ENCODE assay signal across 14 cellular contexts in genomic region chr17:77245162-77245926, GRCh38.
DNase-seq lines count a peak whose midpoint lies in the region; ATAC-seq, FAIRE-seq and TF ChIP-seq lines count a peak whose summit lies in the region.
"Had no signal": no experiment of that assay in that cellular context is flagged by ENCODE, and none has a peak within 500 bp of the region (broad histone marks: within the 10 kb centered on the region; RNA-seq: fewer than 3 reads in every experiment).

No MANE protein-coding gene starts in this region.

- H3K4me3 ChIP-seq in DOHH2 (ENCODE audit: low read length) (0 out of 2 replicates have a peak overlapping the region, but pooled peaks have one; percentile 11), HEK293 (ENCODE audit: low read depth, low read length) (no peak overlapping the region), GM23248 (no peak overlapping the region)
- H3K4me3 ChIP-seq: gastrocnemius medialis had no signal

- H3K9me3 Mint-ChIP-seq in type B pancreatic cell, result no peaks in the 10 kb centered on the region
- H3K9me3 Mint-ChIP-seq: nephron progenitor cell had no signal

- 77 to 83% methylated on average over 14 to 18 of the region's 18 CpGs for WGBS in GM23248 (ENCODE audit: low coverage in 1 of 2, low lambda C conversion rate in 2 of 2, missing lambda C conversion rate in 2 of 2), 2 experiments

- no peaks in the 10 kb centered on the region for H4K20me1 ChIP-seq in DOHH2 (ENCODE audit: control insufficient read depth, insufficient read depth, low read depth, low read length)
- H4K20me1 ChIP-seq in GM23248 (ENCODE audit: insufficient read depth), result no peaks in the 10 kb centered on the region

- POLR2A ChIA-PET in HEK293 (lab: Yijun Ruan, JAX), result interaction anchor here (0.8 kb wide), 1 partner anchor 9 kb away, joined by 6 read pairs; no protein-coding TSS in a partner anchor

- in situ Hi-C loops in GM23248 (cut with MboI), result no loop called here

- peak; percentile 51 for ATAC-seq in GM18870 (IDR thresholded peaks at IDR 0.05; ENCODE audit: unreplicated experiment)
- ATAC-seq: gastrocnemius medialis had no signal

- H3K4me1 ChIP-seq in DOHH2 (ENCODE audit: control insufficient read depth, low read length), result peaks cover 28% of the 10 kb centered on the region
- 0 out of 2 replicates have a peak, but pooled peaks cover 2% of the 10 kb centered on the region for H3K4me1 ChIP-seq in HEK293 (ENCODE audit: control insufficient read depth, insufficient read depth, low read length)
- no peaks in the 10 kb centered on the region for H3K4me1 ChIP-seq in GM23248 (ENCODE audit: insufficient read depth)

- H3K27ac ChIP-seq in DOHH2 (ENCODE audit: low read depth, low read length) (no peak overlapping the region), HEK293 (ENCODE audit: extremely low read depth, low read depth, low read length) (no peak overlapping the region), GM23248 (no peak overlapping the region)
- H3K27ac ChIP-seq: gastrocnemius medialis had no signal

- H3F3A ChIP-seq in DOHH2 (ENCODE audit: control insufficient read depth, insufficient read depth) (peaks cover 4% of the 10 kb centered on the region; the same call in 1 of the 2 replicates), GM23248 (ENCODE audit: insufficient read depth) (0 out of 2 replicates have a peak, but pooled peaks cover 4% of the 10 kb centered on the region)

- H3K4me3 Mint-ChIP-seq in type B pancreatic cell, result no peak overlapping the region

- DNase-seq in HTR-8/SVneo (ENCODE audit: insufficient read length, low spot score) (no peak), type B pancreatic cell (ENCODE audit: extremely low spot score, unreplicated experiment) (no peak), GM23248 (no peak), NOMO-1 treated with dmso at 0.1 percent for 144 hours (lab: John Stamatoyannopoulos, UW; ENCODE audit: unreplicated experiment) (no peak), AG08395 (ENCODE audit: low spot score) (no peak)
- DNase-seq: activated CD4-positive, alpha-beta T cell treated with anti-CD3 and anti-CD28 coated beads, Interleukin-2, amount 50 U/mL, for 4 hours; CD4-positive, alpha-beta memory T cell; gastrocnemius medialis; NCI-H146; nephron progenitor cell had no signal

- H3K27me3 ChIP-seq in DOHH2 (ENCODE audit: control insufficient read depth, low read length), result peaks cover 27% of the 10 kb centered on the region
- H3K27me3 ChIP-seq in GM23248 (replicated peaks; ENCODE audit: insufficient read depth), result no peaks in the 10 kb centered on the region
- H3K27me3 ChIP-seq: gastrocnemius medialis had no signal

- no peaks in the 10 kb centered on the region for H3K36me3 Mint-ChIP-seq in type B pancreatic cell
- H3K36me3 Mint-ChIP-seq: CD4-positive, alpha-beta memory T cell had no signal

- H3K4me2 ChIP-seq in DOHH2 (ENCODE audit: low read length), result peak overlapping the region; percentile 32
- H3K4me2 ChIP-seq in GM23248 (ENCODE audit: unreplicated experiment), result no peak overlapping the region

- TF ChIP-seq CTCF in DOHH2 (IDR thresholded peaks at IDR 0.05; ENCODE audit: low read depth, low read length, poor library complexity, severe bottlenecking) (no peak), HEK293 (tag by site-specific recombination; IDR thresholded peaks at IDR 0.05) (no peak), type B pancreatic cell (conservative IDR thresholded peaks at IDR 0.05) (no peak)

- CTCF ChIA-PET in HEK293 (lab: Yijun Ruan, JAX), result interaction anchor here (1.4 kb wide), 1 partner anchor 10 kb away, joined by 3 read pairs; no protein-coding TSS in a partner anchor

- H3K9ac ChIP-seq in GM23248, result no peak overlapping the region

- H3K9me2 ChIP-seq in DOHH2 (replicated peaks; ENCODE audit: control insufficient read depth, low read length), result no peaks in the 10 kb centered on the region
- H3K9me2 ChIP-seq in GM23248 (ENCODE audit: insufficient read depth), result no peaks in the 10 kb centered on the region

- peaks cover 14% of the 10 kb centered on the region for H3K27me3 Mint-ChIP-seq in type B pancreatic cell

- H3K9me3 ChIP-seq in DOHH2 (ENCODE audit: control insufficient read depth, insufficient read depth, low read length) (no peaks in the 10 kb centered on the region), HEK293 (ENCODE audit: control insufficient read depth, insufficient read depth, low read depth, low read length) (no peaks in the 10 kb centered on the region), GM23248 (ENCODE audit: low read depth) (no peaks in the 10 kb centered on the region)
- H3K9me3 ChIP-seq: gastrocnemius medialis had no signal

- FAIRE-seq in HTR-8/SVneo (lab: Jason Lieb, UNC), result peak; percentile 98
- FAIRE-seq: H54 had no signal

- H3K36me3 ChIP-seq in DOHH2 (ENCODE audit: control insufficient read depth, low read length), result no peaks in the 10 kb centered on the region
- H3K36me3 ChIP-seq in HEK293 (ENCODE audit: control insufficient read depth in 2 of 2, insufficient read depth in 1 of 2, low read length in 2 of 2), result no peaks in the 10 kb centered on the region
- H3K36me3 ChIP-seq in GM23248 (ENCODE audit: low read depth), result no peaks in the 10 kb centered on the region
- H3K36me3 ChIP-seq: gastrocnemius medialis had no signal

- no peak overlapping the region for H3K27ac Mint-ChIP-seq in type B pancreatic cell
- H3K27ac Mint-ChIP-seq: CD4-positive, alpha-beta memory T cell had no signal

- no peak overlapping the region for H2AFZ ChIP-seq in GM23248

- peaks cover 10% of the 10 kb centered on the region for H3K4me1 Mint-ChIP-seq in type B pancreatic cell (ENCODE audit: unreplicated experiment)

- no peaks in the 10 kb centered on the region for H3K79me2 ChIP-seq in DOHH2 (ENCODE audit: control insufficient read depth, low read length)
- H3K79me2 ChIP-seq in GM23248 (ENCODE audit: insufficient read depth), result no peaks in the 10 kb centered on the region

TF ChIP-seq in HEK293, 187 proteins besides CTCF, POLR2A, EP300 and RAD21:
- TF ChIP-seq SP7 (tag by site-specific recombination; IDR thresholded peaks at IDR 0.05), result no peak
- TF ChIP-seq ZNF366 (tag by site-specific recombination; conservative IDR thresholded peaks at IDR 0.05), result 0 out of 2 replicates have a peak, but pooled peaks have one; percentile 16
